Comparison of ENCODE assay signal across 10 cellular contexts in the genomic region with DNA sequence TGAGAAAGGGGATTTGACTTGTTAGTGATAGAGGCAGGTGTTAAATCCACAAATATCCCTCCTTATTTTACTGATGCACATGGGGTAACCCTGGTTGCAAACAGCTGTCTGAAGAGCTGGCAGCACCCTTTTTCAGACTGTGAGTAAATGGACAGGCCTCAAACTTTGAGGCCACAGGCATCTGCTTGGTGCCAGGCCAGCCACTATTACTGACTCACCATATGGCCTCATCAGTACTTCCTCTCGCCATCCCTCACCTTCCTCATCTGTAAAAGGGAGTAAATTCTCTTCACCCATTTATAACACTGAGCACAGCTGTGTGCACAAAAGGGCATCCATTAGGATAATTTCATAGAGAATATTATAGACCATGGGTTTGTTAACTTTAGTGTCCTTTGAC. TPM values are rescaled to one million over a fixed set of nuclear protein-coding genes. Genes with fewer than 3 reads are reported as not detected.
DNase-seq lines count a peak whose midpoint lies in the region; ATAC-seq, FAIRE-seq and TF ChIP-seq lines count a peak whose summit lies in the region.
"Had no signal": no experiment of that assay in that cellular context is flagged by ENCODE, and none has a peak within 500 bp of the region (broad histone marks: within the 10 kb centered on the region; RNA-seq: fewer than 3 reads in every experiment).

No MANE protein-coding gene starts in this region.

- peaks cover 53% of the 10 kb centered on the region for H3K4me1 ChIP-seq in endothelial cell of umbilical vein (ENCODE audit: control insufficient read depth, extremely low read depth, insufficient read depth, low read length)

- TF ChIP-seq CTCF in endothelial cell of umbilical vein (IDR thresholded peaks at IDR 0.05; ENCODE audit: extremely low read depth in 1 of 2, insufficient read depth in 1 of 2, low read depth in 1 of 2, low read length in 2 of 2): no peak

- H3K9ac ChIP-seq in endothelial cell of umbilical vein (replicated peaks; ENCODE audit: extremely low read depth, insufficient read depth, low read length): no peak overlapping the region

- DNase-seq in RCC 7860 (ENCODE audit: low spot score) (peak; percentile 92), endothelial cell of umbilical vein (ENCODE audit: low read depth, low spot score) (no peak), skeletal muscle cell (ENCODE audit: low read depth) (peak; percentile 69), NCI-H128 (lab: John Stamatoyannopoulos, UW; ENCODE audit: unreplicated experiment) (no peak), islet precursor cell (no peak)
- no peak for DNase-seq in activated CD4-positive, alpha-beta T cell treated with anti-CD3 and anti-CD28 coated beads for 48 hours
- DNase-seq: activated CD4-positive, alpha-beta T cell treated with anti-CD3 and anti-CD28 coated beads, Interleukin-2, amount 10 ng/mL, durations not matched to agents 7 days and 5 days had no signal

- CTCF ChIA-PET in endothelial cell of umbilical vein (lab: Charles Lee): interaction anchor here (1.2 to 2.0 kb wide), 8 partner anchors 11 to 91 kb away, joined by 4 to 19 read pairs (median 6); a partner anchor contains a TSS

- no peaks in the 10 kb centered on the region for H3K27me3 ChIP-seq in endothelial cell of umbilical vein (ENCODE audit: control insufficient read depth in 2 of 2, insufficient read depth in 2 of 2, low read length in 2 of 2)

- peak overlapping the region; percentile 4 for H3K4me2 ChIP-seq in endothelial cell of umbilical vein (ENCODE audit: insufficient read depth, low read length)

- H2AFZ ChIP-seq in endothelial cell of umbilical vein (ENCODE audit: low read depth, low read length): no peak overlapping the region

- H4K20me1 ChIP-seq in endothelial cell of umbilical vein (replicated peaks; ENCODE audit: control insufficient read depth, extremely low read depth, insufficient read depth, low read length): no peaks in the 10 kb centered on the region

- dilution Hi-C loops in endothelial cell of umbilical vein (cut with MboI; ENCODE audit: extremely low pct_ligation_motif_present, low sequenced_read_pairs): no loop called here

- intact Hi-C loops in endothelial cell of umbilical vein (cut with micrococcal nuclease): loop anchor here (1.0 kb wide), 1 partner anchor 11 kb away; a partner anchor contains a TSS

- peak overlapping the region; percentile 21 for H3K27ac ChIP-seq in endothelial cell of umbilical vein (ENCODE audit: insufficient read depth, low read depth, low read length)

- BruUV-seq in endothelial cell of umbilical vein (replicated peaks; lab: Mats Ljungman, UMichigan): no TSS peak

- no peaks in the 10 kb centered on the region for H3K9me3 ChIP-seq in endothelial cell of umbilical vein (replicated peaks; ENCODE audit: control insufficient read depth, insufficient read depth, low read length)

- H3K79me2 ChIP-seq in endothelial cell of umbilical vein (ENCODE audit: control insufficient read depth, insufficient read depth, low read length): no peaks in the 10 kb centered on the region

- POLR2A ChIA-PET in endothelial cell of umbilical vein (lab: Charles Lee): no interaction called here

- H3K9me1 ChIP-seq in endothelial cell of umbilical vein (replicated peaks; ENCODE audit: control insufficient read depth, extremely low read depth, insufficient read depth, low read length): no peaks in the 10 kb centered on the region

- TF ChIP-seq POLR2A in GM19193 (IDR thresholded peaks at IDR 0.05; ENCODE audit: extremely low read depth, insufficient read depth, insufficient read length) (peak; percentile 24), endothelial cell of umbilical vein (IDR thresholded peaks at IDR 0.05; ENCODE audit: low read depth, low read length) (no peak)

- no peak overlapping the region for H3K4me3 ChIP-seq in endothelial cell of umbilical vein (replicated peaks in 1 of 3; ENCODE audit: insufficient read depth in 1 of 3, low read depth in 1 of 3, low read length in 3 of 3)
- no peak overlapping the region for H3K4me3 ChIP-seq in skeletal muscle cell (ENCODE audit: low read depth, low read length)

- FAIRE-seq in RCC 7860 (lab: Jason Lieb, UNC) (peak; percentile 86), endothelial cell of umbilical vein (lab: Jason Lieb, UNC) (peak; percentile 84)
- FAIRE-seq: endometrium had no signal

- H3K36me3 ChIP-seq in endothelial cell of umbilical vein (ENCODE audit: control insufficient read depth in 2 of 2, extremely low read depth in 1 of 2, insufficient read depth in 2 of 2, low read length in 2 of 2): no peaks in the 10 kb centered on the region

- no peak for ATAC-seq in HG03432 (IDR thresholded peaks at IDR 0.05; ENCODE audit: unreplicated experiment)

TF ChIP-seq in endothelial cell of umbilical vein, 7 proteins besides CTCF, POLR2A, EP300 and RAD21:
- TF ChIP-seq MYC (IDR thresholded peaks at IDR 0.05; ENCODE audit: low read depth, low read length) (no peak), GATA2 (IDR thresholded peaks at IDR 0.05; ENCODE audit: insufficient read depth, insufficient read length, low read depth, low read length) (no peak), EZH2 (IDR thresholded peaks at IDR 0.05; ENCODE audit: borderline replicate concordance, low read depth, low read length, severe bottlenecking) (no peak), JUN (IDR thresholded peaks at IDR 0.05; ENCODE audit: borderline replicate concordance, insufficient read depth, insufficient read length, low read depth) (peak; percentile 48), FOS (IDR thresholded peaks at IDR 0.05; ENCODE audit: borderline replicate concordance, insufficient read depth, low read length) (peak; percentile 63), POLR2AphosphoS5 (IDR thresholded peaks at IDR 0.05; ENCODE audit: insufficient read depth, low read depth, low read length) (peak; percentile 20)

RNA-seq across cellular contexts. Expression of a gene that starts 11.9 kb away (rescaled TPM):
- 87.0 and 96.8 TPM in 2 replicates for total RNA-seq in endothelial cell of umbilical vein
- 37.2 and 43.0 TPM in 2 replicates for polyA plus RNA-seq in endothelial cell of umbilical vein
- polyA plus RNA-seq in endothelial cell of umbilical vein (2011; cell fraction: cytosol; rRNA removed): 56.0 and 62.7 TPM in 2 replicates
- 48.3 and 53.2 TPM in 2 replicates for polyA plus RNA-seq in endothelial cell of umbilical vein (2011; cell fraction: nucleus; rRNA removed)
- polyA plus RNA-seq in endothelial cell of umbilical vein (2012): 50.7 and 56.8 TPM in 2 replicates
- polyA minus RNA-seq in endothelial cell of umbilical vein: 57.8 and 80.8 TPM in 2 replicates
- 42.1 TPM for polyA minus RNA-seq in endothelial cell of umbilical vein (2011; cell fraction: cytosol; rRNA and poly(A)+ RNA removed)
- polyA minus RNA-seq in endothelial cell of umbilical vein (2011; cell fraction: nucleus; rRNA and poly(A)+ RNA removed): 52.3 and 55.6 TPM in 2 replicates

Comparison
In these comparisons a context has a peak if more than half of its experiments do, and no peak if none do; other contexts are left out.
1. DNase-seq: peak in RCC 7860 (single experiment) and skeletal muscle cell (single experiment); none in endothelial cell of umbilical vein (single experiment), NCI-H128 (single experiment), islet precursor cell (single experiment) and activated CD4-positive, alpha-beta T cell treated with anti-CD3 and anti-CD28 coated beads for 48 hours (single experiment).